In genomic region chr1:45583264-45583665, GRCh38 we compare ENCODE assay signal across 8 cellular contexts. TPM values are rescaled to one million over a fixed set of nuclear protein-coding genes. Genes with fewer than 3 reads are reported as not detected.
DNase-seq lines count a peak whose midpoint lies in the region; TF ChIP-seq lines count a peak whose summit lies in the region.

No MANE protein-coding gene starts in this region.

- H4K20me1 ChIP-seq in H9 (ENCODE audit: control insufficient read depth, insufficient read depth, insufficient read length) = no peaks in the 10 kb centered on the region
- H4K20me1 ChIP-seq in neural progenitor cell (ENCODE audit: low read depth) = peaks cover 36% of the 10 kb centered on the region

- peaks cover 28% of the 10 kb centered on the region for H3F3A ChIP-seq in neural progenitor cell (ENCODE audit: low read depth)

- no peak overlapping the region for H3K23ac ChIP-seq in H9 (ENCODE audit: insufficient read length, low read depth, low read length)

- peaks cover 4% of the 10 kb centered on the region for H3K36me3 ChIP-seq in neural progenitor cell

- no peak overlapping the region for H3K56ac ChIP-seq in H9 (ENCODE audit: insufficient read length, low read depth, low read length)

- H3K9me3 Mint-ChIP-seq in H9 (peaks cover 2 to 3% of the 10 kb centered on the region in 2 experiments; a peak in 3 of 5 replicates), neural progenitor cell (no peaks in the 10 kb centered on the region)

- H2BK120ac ChIP-seq in H9 (ENCODE audit: low read depth, low read length, poor library complexity, severe bottlenecking) = no peak overlapping the region

- H3K4me3 ChIP-seq in neural progenitor cell = peak overlapping the region; percentile 90

- peaks cover 22 to 29% (median 26%) of the 10 kb centered on the region in 3 experiments for H3K36me3 Mint-ChIP-seq in H9 (ENCODE audit: insufficient read depth in 1 of 3, low read depth in 3 of 3)
- peaks cover 8% of the 10 kb centered on the region for H3K36me3 Mint-ChIP-seq in neural progenitor cell

- H4K5ac ChIP-seq in H9 (ENCODE audit: insufficient read length, low read depth, low read length) = no peak overlapping the region

- peaks cover 35% of the 10 kb centered on the region for H3K79me2 ChIP-seq in H9 (ENCODE audit: insufficient read depth, low read length)
- peaks cover 44% of the 10 kb centered on the region for H3K79me2 ChIP-seq in neural progenitor cell (ENCODE audit: low read depth)

- no peak overlapping the region for H2BK15ac ChIP-seq in H9 (ENCODE audit: low read depth, low read length)

- H4K8ac ChIP-seq in H9 (replicated peaks; ENCODE audit: insufficient read length, low read depth, low read length) = no peak overlapping the region

- peaks cover 15 to 26% of the 10 kb centered on the region in 2 experiments for H3K4me1 Mint-ChIP-seq in H9
- H3K4me1 Mint-ChIP-seq in neural progenitor cell = peaks cover 22% of the 10 kb centered on the region

- H3K27ac Mint-ChIP-seq in H9 (peak overlapping the region; percentile 99 to 100 (median 100)), neural progenitor cell (peak overlapping the region; percentile 99)

- no peak overlapping the region for H3K14ac ChIP-seq in H9 (ENCODE audit: insufficient read depth, low read length)

- H3K18ac ChIP-seq in H9 (ENCODE audit: insufficient read length, low read depth, low read length) = no peak overlapping the region

- no CpG with 5 or more reads among the region's 19 CpGs for WGBS in H9 (ENCODE audit: extremely low coverage, insufficient read length, low lambda C conversion rate)

- TF ChIP-seq CTCF in H9 (conservative IDR thresholded peaks at IDR 0.05) = no peak
- no peak for TF ChIP-seq CTCF in neural progenitor cell (IDR thresholded peaks at IDR 0.05)

- DNase-seq in EL (peak; percentile 97), H9 (peak; percentile 97), M059J (ENCODE audit: low read depth) (peak; percentile 97), SHP77 treated with DMSO at 0.1 percent for 48 hours (lab: John Stamatoyannopoulos, UW) (peak; percentile 93), foreskin melanocyte (peak; percentile 97), neural progenitor cell (ENCODE audit: low spot score) (peak; percentile 97), stromal cell of bone marrow (ENCODE audit: low read depth) (peak; percentile 97)
- peak; percentile 51 to 91 (median 76) for DNase-seq in activated naive CD4-positive, alpha-beta T cell (lab: John Stamatoyannopoulos, UW)

- H3K4me3 Mint-ChIP-seq in H9 (peak overlapping the region; percentile 99 to 100), neural progenitor cell (peak overlapping the region; percentile 100)

- H2AK5ac ChIP-seq in H9 (ENCODE audit: insufficient read length, low read length) = no peak overlapping the region

- no peaks in the 10 kb centered on the region for H3K27me3 ChIP-seq in H9 (ENCODE audit: insufficient read depth, low read length)
- H3K27me3 ChIP-seq in neural progenitor cell = no peaks in the 10 kb centered on the region

- H3K4me2 ChIP-seq in H9 (ENCODE audit: insufficient read depth, insufficient read length, low read length) (peak overlapping the region; percentile 81), neural progenitor cell (peak overlapping the region; percentile 87)

- H2AFZ ChIP-seq in H9 (ENCODE audit: low read length) (no peak overlapping the region), neural progenitor cell (replicated peaks) (peak overlapping the region; percentile 100)

- no peak overlapping the region for H2BK5ac ChIP-seq in H9 (ENCODE audit: insufficient read length, low read length)

- no peak overlapping the region for H2BK12ac ChIP-seq in H9 (ENCODE audit: insufficient read length, low read depth, low read length)

- no peak overlapping the region for H2BK20ac ChIP-seq in H9 (ENCODE audit: low read depth, low read length, poor library complexity, severe bottlenecking)

- no peaks in the 10 kb centered on the region for H3K9me3 ChIP-seq in H9 (ENCODE audit: control insufficient read depth, low read depth, low read length)
- no peaks in the 10 kb centered on the region for H3K9me3 ChIP-seq in neural progenitor cell (ENCODE audit: low read depth)

- peaks cover 6% of the 10 kb centered on the region for H3K23me2 ChIP-seq in H9 (ENCODE audit: insufficient read length, low read depth, low read length, poor library complexity, severe bottlenecking)

- H3K27ac ChIP-seq in H9 (ENCODE audit: insufficient read length, low read depth, low read length) = no peak overlapping the region
- no peak overlapping the region for H3K27ac ChIP-seq in neural progenitor cell

- no peak overlapping the region for H3K4ac ChIP-seq in H9 (ENCODE audit: low read depth, low read length)

- no peaks in the 10 kb centered on the region for H3K79me1 ChIP-seq in H9 (ENCODE audit: insufficient read depth, low read depth, low read length, poor library complexity, severe bottlenecking)

- peak overlapping the region; percentile 57 for H3K9ac ChIP-seq in H9 (ENCODE audit: extremely low read depth, insufficient read length, low read length)
- H3K9ac ChIP-seq in neural progenitor cell = peak overlapping the region; percentile 56

- no peaks in the 10 kb centered on the region for H3K4me1 ChIP-seq in H9 (ENCODE audit: insufficient read depth, low read length)
- peaks cover 15% of the 10 kb centered on the region for H3K4me1 ChIP-seq in neural progenitor cell

- H4K91ac ChIP-seq in H9 (ENCODE audit: insufficient read length, low read depth, low read length) = no peak overlapping the region

- H3K27me3 Mint-ChIP-seq in H9 (ENCODE audit: low read depth) = peaks cover 3% of the 10 kb centered on the region; the same call in 1 of the 2 replicates
- peaks cover 3% of the 10 kb centered on the region for H3K27me3 Mint-ChIP-seq in neural progenitor cell (ENCODE audit: insufficient read depth, low read depth)

- H3T11ph ChIP-seq in H9 (ENCODE audit: low read length) = no peak overlapping the region

RNA-seq across cellular contexts. Expression of gene NASP, which starts 0.6 kb away (rescaled TPM):
- total RNA-seq in H9 (2021) = 484 and 514 TPM in 2 replicates
- 104 and 120 TPM in 2 replicates for total RNA-seq in M059J (2014; rRNA removed; shearing (Covaris generic))
- total RNA-seq in neural progenitor cell (ENCODE audit: low replicate concordance) = 337 and 436 TPM in 2 replicates

RNA-seq across cellular contexts. Expression of gene AKR1A1, which starts 32.6 kb away (rescaled TPM):
- total RNA-seq in H9 (2021) (286 and 311 TPM in 2 replicates), neural progenitor cell (ENCODE audit: low replicate concordance) (129 and 167 TPM in 2 replicates)
- total RNA-seq in M059J (2014; rRNA removed; shearing (Covaris generic)) = 71.2 and 88.4 TPM in 2 replicates

RNA-seq across cellular contexts. Expression of gene CCDC17, which starts 40.6 kb away (rescaled TPM):
- 1.0 and 1.9 TPM in 2 replicates for total RNA-seq in H9 (2021)
- total RNA-seq in M059J (2014; rRNA removed; shearing (Covaris generic)) = 0.10 TPM in 2 replicates
- total RNA-seq in neural progenitor cell (ENCODE audit: low replicate concordance) = 1.5 and 1.7 TPM in 2 replicates
